In the genomic region with DNA sequence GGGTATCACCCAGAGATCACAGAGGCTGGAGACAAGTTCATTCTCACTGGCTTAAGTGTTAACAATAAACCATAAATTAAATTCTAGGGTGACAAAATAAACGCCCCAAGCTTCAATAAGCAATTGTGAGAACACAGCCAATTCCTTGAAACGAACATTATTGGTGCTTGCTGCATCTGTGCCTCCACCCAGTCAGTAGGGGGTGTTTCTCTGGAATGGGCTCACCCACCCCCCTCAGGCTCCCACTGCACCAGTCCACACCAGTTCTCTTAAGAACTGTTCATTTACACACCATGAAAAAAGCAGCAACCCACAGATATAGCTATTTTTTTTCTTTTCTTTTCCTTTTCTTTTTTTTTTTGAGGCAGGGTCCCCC, we compare ENCODE assay signal across 1 cellular context.
TF ChIP-seq lines count a peak whose summit lies in the region.

No MANE protein-coding gene starts in this region.

TF ChIP-seq in A549, 52 proteins besides CTCF, POLR2A, EP300 and RAD21 (continued from another document):
- TF ChIP-seq NFE2L2 (conservative IDR thresholded peaks at IDR 0.05; ENCODE audit: low read length) (no peak), ZSCAN20 (CRISPR knock-in tag; IDR thresholded peaks at IDR 0.05) (no peak), EHF (CRISPR knock-in tag; IDR thresholded peaks at IDR 0.05) (no peak), BHLHE40 (IDR thresholded peaks at IDR 0.05; ENCODE audit: low read depth, low read length) (no peak), PHF8 (IDR thresholded peaks at IDR 0.05; ENCODE audit: borderline replicate concordance, low read depth) (no peak), FOXS1 (CRISPR knock-in tag; IDR thresholded peaks at IDR 0.05) (no peak), MAFK (IDR thresholded peaks at IDR 0.05; ENCODE audit: partially characterized antibody) (no peak), ZFP36 (IDR thresholded peaks at IDR 0.05; ENCODE audit: borderline replicate concordance, partially characterized antibody) (no peak)
- TF ChIP-seq, protein P1, sequence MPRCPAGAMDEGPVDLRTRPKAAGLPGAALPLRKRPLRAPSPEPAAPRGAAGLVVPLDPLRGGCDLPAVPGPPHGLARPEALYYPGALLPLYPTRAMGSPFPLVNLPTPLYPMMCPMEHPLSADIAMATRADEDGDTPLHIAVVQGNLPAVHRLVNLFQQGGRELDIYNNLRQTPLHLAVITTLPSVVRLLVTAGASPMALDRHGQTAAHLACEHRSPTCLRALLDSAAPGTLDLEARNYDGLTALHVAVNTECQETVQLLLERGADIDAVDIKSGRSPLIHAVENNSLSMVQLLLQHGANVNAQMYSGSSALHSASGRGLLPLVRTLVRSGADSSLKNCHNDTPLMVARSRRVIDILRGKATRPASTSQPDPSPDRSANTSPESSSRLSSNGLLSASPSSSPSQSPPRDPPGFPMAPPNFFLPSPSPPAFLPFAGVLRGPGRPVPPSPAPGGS (IDR thresholded peaks at IDR 0.05): no peak
